8 cellular contexts compared by ENCODE assay signal in genomic region chr3:141231923-141232861, GRCh38. TPM values are rescaled to one million over a fixed set of nuclear protein-coding genes. Genes with fewer than 3 reads are reported as not detected.
DNase-seq lines count a peak whose midpoint lies in the region; ATAC-seq, FAIRE-seq and TF ChIP-seq lines count a peak whose summit lies in the region.

No MANE protein-coding gene starts in this region.

- no peak for DNase-seq in AG04450 (ENCODE audit: low read depth, low spot score)
- DNase-seq in NAMALWA (ENCODE audit: low spot score), result peak; percentile 34
- peak; percentile 16 for DNase-seq in activated T-helper 9 cell treated with anti-CD3 and anti-CD28 coated beads, Interleukin-2, amount 50 U/mL, for 16 hours (ENCODE audit: low read depth)
- DNase-seq in globus pallidus (ENCODE audit: low spot score), result peak; percentile 18
- DNase-seq in osteoblast (ENCODE audit: insufficient read length, low spot score, missing footprints), result peak; percentile 82
- no peak for DNase-seq in D721Med (ENCODE audit: insufficient read length, low spot score)

- peak; percentile 4 for ATAC-seq in GM18907 (IDR thresholded peaks at IDR 0.05; ENCODE audit: unreplicated experiment)
- no peak for ATAC-seq in HG02642 (IDR thresholded peaks at IDR 0.05; ENCODE audit: poor library complexity, unreplicated experiment)

- H3K79me2 ChIP-seq in osteoblast (ENCODE audit: insufficient read depth, low read length), result no peaks in the 10 kb centered on the region

- H3K4me3 ChIP-seq in AG04450 (ENCODE audit: low read depth, low read length), result peak overlapping the region; percentile 78
- H3K4me3 ChIP-seq in osteoblast (ENCODE audit: insufficient read depth, low read length), result peak overlapping the region; percentile 79

- peaks cover 8% of the 10 kb centered on the region for H3K4me1 ChIP-seq in osteoblast (ENCODE audit: insufficient read depth, low read length)

- CTCF ChIA-PET in AG04450 (lab: Charles Lee), result interaction anchor here (0.6 to 2.3 kb wide), 48 partner anchors 10 to 944 kb away, joined by 3 to 56 read pairs (median 5); no protein-coding TSS in a partner anchor

- FAIRE-seq in D721Med (lab: Jason Lieb, UNC), result no peak

- H4K20me1 ChIP-seq in osteoblast (ENCODE audit: insufficient read depth, low read length), result no peaks in the 10 kb centered on the region

- H3K9me3 ChIP-seq in AG04450 (ENCODE audit: control insufficient read depth, insufficient read depth, low read length), result no peaks in the 10 kb centered on the region
- no peaks in the 10 kb centered on the region for H3K9me3 ChIP-seq in osteoblast (ENCODE audit: low read depth, low read length)

- POLR2A ChIA-PET in AG04450 (lab: Yijun Ruan, JAX), result interaction anchor here (0.6 to 1.4 kb wide), 6 partner anchors 62 to 645 kb away, joined by 3 to 9 read pairs (median 6); no protein-coding TSS in a partner anchor

- H3K36me3 ChIP-seq in osteoblast (ENCODE audit: insufficient read depth, low read length), result no peaks in the 10 kb centered on the region

- H2AFZ ChIP-seq in osteoblast (ENCODE audit: low read length), result peak overlapping the region; percentile 90

- H3K27me3 ChIP-seq in AG04450 (ENCODE audit: control insufficient read depth, insufficient read depth, low read length), result no peaks in the 10 kb centered on the region
- H3K27me3 ChIP-seq in osteoblast (ENCODE audit: insufficient read depth, low read length), result no peaks in the 10 kb centered on the region

- H3K4me2 ChIP-seq in osteoblast (ENCODE audit: insufficient read depth, low read length), result peak overlapping the region; percentile 84

- no peak overlapping the region for H3K27ac ChIP-seq in AG04450 (ENCODE audit: low read depth, low read length)
- no peak overlapping the region for H3K27ac ChIP-seq in osteoblast (ENCODE audit: low read depth, low read length)

- TF ChIP-seq CTCF in AG04450 (IDR thresholded peaks at IDR 0.05; ENCODE audit: low read depth, low read length) (no peak), osteoblast (IDR thresholded peaks at IDR 0.05; ENCODE audit: extremely low read depth, low read depth, low read length) (no peak), D721Med (IDR thresholded peaks at IDR 0.05; ENCODE audit: insufficient read depth, missing control alignments) (no peak)

RNA-seq across cellular contexts. Expression of gene PXYLP1, which starts 0.6 kb away (rescaled TPM):
- 20.0 and 21.7 TPM in 2 replicates for polyA plus RNA-seq in AG04450 (2011; rRNA removed)
- 20.2 and 21.6 TPM in 2 replicates for polyA minus RNA-seq in AG04450 (2011; rRNA and poly(A)+ RNA removed)
- total RNA-seq in osteoblast, result 6.5 and 9.1 TPM in 2 replicates

Comparison
In these comparisons a context has a peak if more than half of its experiments do, and no peak if none do; other contexts are left out.
1. DNase-seq: peak in NAMALWA (single experiment), activated T-helper 9 cell treated with anti-CD3 and anti-CD28 coated beads, Interleukin-2, amount 50 U/mL, for 16 hours (single experiment), globus pallidus (single experiment) and osteoblast (single experiment); none in AG04450 (single experiment) and D721Med (single experiment).